1 cellular context compared by ENCODE assay signal in genomic region chr10:46536781-46537180, GRCh38.
TF ChIP-seq lines count a peak whose summit lies in the region.

No MANE protein-coding gene starts in this region.

TF ChIP-seq in H1, 55 proteins besides CTCF, POLR2A, EP300 and RAD21:
- no peak for TF ChIP-seq CEBPB (IDR thresholded peaks at IDR 0.05; ENCODE audit: low read depth, low read length)
- TF ChIP-seq YY1 (IDR thresholded peaks at IDR 0.05; ENCODE audit: low read depth, low read length) = peak; percentile 96
- TF ChIP-seq PHF8 (conservative IDR thresholded peaks at IDR 0.05; ENCODE audit: low read depth, low read length) = no peak
TF ChIP-seq in H1: peak in this region for 1.
